In genomic region chr5:156595132-156595787, GRCh38 we compare ENCODE assay signal across 20 cellular contexts.
DNase-seq lines count a peak whose midpoint lies in the region; ATAC-seq and TF ChIP-seq lines count a peak whose summit lies in the region.
"Had no signal": no experiment of that assay in that cellular context is flagged by ENCODE, and none has a peak within 500 bp of the region (broad histone marks: within the 10 kb centered on the region; RNA-seq: fewer than 3 reads in every experiment).

No MANE protein-coding gene starts in this region.

- CTCF ChIA-PET in WTC11 (lab: Charles Lee) = no interaction called here

- no peak overlapping the region for H3K4me3 Mint-ChIP-seq in WTC11
- H3K4me3 Mint-ChIP-seq: activated CD8-positive, alpha-beta memory T cell treated with anti-CD3 and anti-CD28 coated beads, Interleukin-2, amount 10 ng/mL, durations not matched to agents 7 days and 5 days; natural killer cell treated with Interleukin-12 subunit alpha and Interleukin-12 subunit beta and Interleukin-15 and Interleukin-18, amount 100 ng/mL, for 72 hours had no signal

- H3K4me1 ChIP-seq in heart right ventricle = peaks cover 0 to 38% (median 8%) of the 10 kb centered on the region in 9 donors
- H3K4me1 ChIP-seq: Caco-2, colonic mucosa had no signal

- peaks cover 5% of the 10 kb centered on the region; the same call in 1 of the 2 replicates for H3K9me3 Mint-ChIP-seq in WTC11
- H3K9me3 Mint-ChIP-seq: natural killer cell treated with Interleukin-12 subunit alpha and Interleukin-12 subunit beta and Interleukin-15 and Interleukin-18, amount 100 ng/mL, for 72 hours had no signal

- intact Hi-C loops in heart right ventricle (cut with DNase I) = loop anchor here in 2 of 10 donors (5.0 to 10.0 kb wide), 2 partner anchors 90 to 92 kb away; no protein-coding TSS in a partner anchor

- peak; percentile 47 to 62 for DNase-seq in heart right ventricle
- DNase-seq in middle frontal gyrus (ENCODE audit: extremely low spot score, low spot score) = peak; percentile 36
- DNase-seq in superior temporal gyrus (ENCODE audit: extremely low spot score) = peak; percentile 81
- DNase-seq in WTC11 (ENCODE audit: low spot score) = no peak
- DNase-seq in NCI-H2081 (lab: John Stamatoyannopoulos, UW) = no peak
- no peak for DNase-seq in stimulated activated CD4-positive, alpha-beta T cell treated with anti-CD3 and anti-CD28 coated beads, Interleukin-2, amount 100 ng/mL, for 24 hours
- DNase-seq: activated CD4-positive, alpha-beta T cell treated with anti-CD3 and anti-CD28 coated beads for 1 hour; activated CD8-positive, alpha-beta memory T cell treated with anti-CD3 and anti-CD28 coated beads, Interleukin-2, amount 10 ng/mL, durations not matched to agents 7 days and 5 days; activated gamma-delta T cell; aorta; Caco-2; colonic mucosa; GDM1; NCI-H1694 treated with DMSO at 0.1 percent for 48 hours; NCI-H510A treated with DMSO at 0.1 percent for 48 hours had no signal

- whole genome bisulfite sequencing in heart right ventricle, 2 donors = 49 to 53% methylated on average over 4 of the region's 4 CpGs

- no peaks in the 10 kb centered on the region for H3K36me3 ChIP-seq in heart right ventricle
- H3K36me3 ChIP-seq: colonic mucosa had no signal

- no peaks in the 10 kb centered on the region for H3K36me3 Mint-ChIP-seq in WTC11
- H3K36me3 Mint-ChIP-seq: activated CD8-positive, alpha-beta memory T cell treated with anti-CD3 and anti-CD28 coated beads, Interleukin-2, amount 10 ng/mL, durations not matched to agents 7 days and 5 days had no signal

- ATAC-seq in heart right ventricle = peak; percentile 67 to 97 (median 90)
- no peak for ATAC-seq in GM21390 (IDR thresholded peaks at IDR 0.05; ENCODE audit: unreplicated experiment)
- no peak for ATAC-seq in WTC11
- ATAC-seq: activated CD8-positive, alpha-beta memory T cell treated with anti-CD3 and anti-CD28 coated beads, Interleukin-2, amount 10 ng/mL, durations not matched to agents 7 days and 5 days; HCT116 had no signal

- no peak overlapping the region for H3K27ac Mint-ChIP-seq in WTC11
- H3K27ac Mint-ChIP-seq: activated CD8-positive, alpha-beta memory T cell treated with anti-CD3 and anti-CD28 coated beads, Interleukin-2, amount 10 ng/mL, durations not matched to agents 7 days and 5 days had no signal

- TF ChIP-seq CTCF in heart right ventricle (IDR thresholded peaks at IDR 0.05) (peak in 4 of 9 donors; percentile 10 to 40 (median 17)), WTC11 (IDR thresholded peaks at IDR 0.05) (no peak)

- H3K27me3 ChIP-seq in heart right ventricle = no peaks in the 10 kb centered on the region
- H3K27me3 ChIP-seq: colonic mucosa had no signal

- H3K4me3 ChIP-seq in heart right ventricle = no peak overlapping the region
- H3K4me3 ChIP-seq: colonic mucosa had no signal

- H3K4me1 Mint-ChIP-seq in WTC11 = no peaks in the 10 kb centered on the region
- H3K4me1 Mint-ChIP-seq: activated CD8-positive, alpha-beta memory T cell treated with anti-CD3 and anti-CD28 coated beads, Interleukin-2, amount 10 ng/mL, durations not matched to agents 7 days and 5 days had no signal

- H3K9me3 ChIP-seq in heart right ventricle = no peaks in the 10 kb centered on the region
- H3K9me3 ChIP-seq: Caco-2, colonic mucosa had no signal

- H3K27me3 Mint-ChIP-seq in WTC11 (ENCODE audit: low read depth) = no peaks in the 10 kb centered on the region

- peak overlapping the region; percentile 26 for H3K27ac ChIP-seq in angular gyrus (ENCODE audit: low read depth, low read length)
- H3K27ac ChIP-seq in heart right ventricle = peak overlapping the region in 9 of 10 donors; percentile 64 to 87 (median 79)
- H3K27ac ChIP-seq: colonic mucosa, epithelial cell of prostate had no signal

- POLR2A ChIA-PET in WTC11 (lab: Charles Lee) = no interaction called here

TF ChIP-seq in WTC11, 78 proteins besides CTCF, POLR2A, EP300 and RAD21 (continues in another document):
- TF ChIP-seq GTF2I (CRISPR knock-in tag; conservative IDR thresholded peaks at IDR 0.05) = no peak
- no peak for TF ChIP-seq HMGXB4 (CRISPR knock-in tag; IDR thresholded peaks at IDR 0.05)
- TF ChIP-seq CREB1 (CRISPR knock-in tag; IDR thresholded peaks at IDR 0.05) = no peak
- TF ChIP-seq NR3C1 (CRISPR knock-in tag; conservative IDR thresholded peaks at IDR 0.05; ENCODE audit: low read depth) = no peak
- TF ChIP-seq, protein P1, sequence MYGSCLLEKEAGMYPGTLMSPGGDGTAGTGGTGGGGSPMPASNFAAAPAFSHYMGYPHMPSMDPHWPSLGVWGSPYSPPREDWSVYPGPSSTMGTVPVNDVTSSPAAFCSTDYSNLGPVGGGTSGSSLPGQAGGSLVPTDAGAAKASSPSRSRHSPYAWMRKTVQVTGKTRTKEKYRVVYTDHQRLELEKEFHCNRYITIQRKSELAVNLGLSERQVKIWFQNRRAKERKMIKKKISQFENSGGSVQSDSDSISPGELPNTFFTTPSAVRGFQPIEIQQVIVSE (CRISPR knock-in tag; IDR thresholded peaks at IDR 0.05; ENCODE audit: borderline replicate concordance) = no peak
- TF ChIP-seq SP1 (CRISPR knock-in tag; conservative IDR thresholded peaks at IDR 0.05) = no peak
- no peak for TF ChIP-seq ARID4B (CRISPR knock-in tag; IDR thresholded peaks at IDR 0.05; ENCODE audit: borderline replicate concordance)
- TF ChIP-seq, protein P2, sequence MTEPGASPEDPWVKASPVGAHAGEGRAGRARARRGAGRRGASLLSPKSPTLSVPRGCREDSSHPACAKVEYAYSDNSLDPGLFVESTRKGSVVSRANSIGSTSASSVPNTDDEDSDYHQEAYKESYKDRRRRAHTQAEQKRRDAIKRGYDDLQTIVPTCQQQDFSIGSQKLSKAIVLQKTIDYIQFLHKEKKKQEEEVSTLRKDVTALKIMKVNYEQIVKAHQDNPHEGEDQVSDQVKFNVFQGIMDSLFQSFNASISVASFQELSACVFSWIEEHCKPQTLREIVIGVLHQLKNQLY (CRISPR knock-in tag; IDR thresholded peaks at IDR 0.05) = no peak
- TF ChIP-seq, protein P3, sequence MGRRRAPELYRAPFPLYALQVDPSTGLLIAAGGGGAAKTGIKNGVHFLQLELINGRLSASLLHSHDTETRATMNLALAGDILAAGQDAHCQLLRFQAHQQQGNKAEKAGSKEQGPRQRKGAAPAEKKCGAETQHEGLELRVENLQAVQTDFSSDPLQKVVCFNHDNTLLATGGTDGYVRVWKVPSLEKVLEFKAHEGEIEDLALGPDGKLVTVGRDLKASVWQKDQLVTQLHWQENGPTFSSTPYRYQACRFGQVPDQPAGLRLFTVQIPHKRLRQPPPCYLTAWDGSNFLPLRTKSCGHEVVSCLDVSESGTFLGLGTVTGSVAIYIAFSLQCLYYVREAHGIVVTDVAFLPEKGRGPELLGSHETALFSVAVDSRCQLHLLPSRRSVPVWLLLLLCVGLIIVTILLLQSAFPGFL (CRISPR knock-in tag; IDR thresholded peaks at IDR 0.05; ENCODE audit: borderline replicate concordance) = no peak
- no peak for TF ChIP-seq ZNF416 (CRISPR knock-in tag; IDR thresholded peaks at IDR 0.05)

Comparison
In these comparisons a context has a peak if more than half of its experiments do, and no peak if none do; other contexts are left out.
1. ATAC-seq: peak in heart right ventricle (8 of 8); none in GM21390 (single experiment) and WTC11 (single experiment).
2. DNase-seq: peak in heart right ventricle (2 of 2), middle frontal gyrus (single experiment) and superior temporal gyrus (single experiment); none in WTC11 (single experiment), NCI-H2081 (0 of 2) and stimulated activated CD4-positive, alpha-beta T cell treated with anti-CD3 and anti-CD28 coated beads, Interleukin-2, amount 100 ng/mL, for 24 hours (0 of 2).